14 cellular contexts compared by ENCODE assay signal in the genomic region with DNA sequence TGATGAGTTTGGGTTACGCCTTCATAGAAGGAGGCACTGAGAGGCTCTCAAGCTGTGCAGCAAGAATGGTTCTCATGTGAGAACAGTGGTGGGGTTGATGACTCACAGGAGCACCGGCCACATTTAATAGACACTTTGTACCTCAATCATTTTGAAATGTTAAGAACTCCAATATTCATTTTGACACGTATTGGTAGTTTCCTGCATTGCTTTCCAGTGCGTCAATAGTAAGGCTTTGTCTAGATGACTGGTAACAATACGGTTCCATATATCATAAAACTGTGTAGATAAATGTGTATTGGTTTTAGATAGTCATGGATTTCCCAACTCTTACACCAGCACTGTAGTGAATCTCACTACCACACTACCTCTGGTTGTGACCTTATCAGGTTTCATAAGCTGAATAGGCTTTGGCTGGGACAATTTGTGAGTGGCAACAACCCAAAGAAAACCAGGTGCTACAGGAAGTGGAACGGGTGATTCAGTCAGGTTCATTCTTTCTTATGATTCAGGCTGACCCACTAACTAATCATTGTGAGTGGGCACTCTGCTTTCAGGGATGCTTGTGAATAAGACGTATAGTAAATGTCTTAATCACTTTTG.
DNase-seq lines count a peak whose midpoint lies in the region; TF ChIP-seq lines count a peak whose summit lies in the region.
"Had no signal": no experiment of that assay in that cellular context is flagged by ENCODE, and none has a peak within 500 bp of the region (broad histone marks: within the 10 kb centered on the region; RNA-seq: fewer than 3 reads in every experiment).

No MANE protein-coding gene starts in this region.

- TF ChIP-seq CTCF in prostate gland (IDR thresholded peaks at IDR 0.05) = no peak
- TF ChIP-seq CTCF in GM13977 (IDR thresholded peaks at IDR 0.05; ENCODE audit: extremely low read depth, insufficient read depth, missing control alignments) = no peak

- no peak overlapping the region for H3K4me3 ChIP-seq in prostate gland
- H3K4me3 ChIP-seq: A549, ovary had no signal

- in situ Hi-C loops in GM13977 (cut with MboI; ENCODE audit: low pct_unique_long_range_greater_than_20kb, low sequenced_read_pairs, unreplicated experiment) = loop anchor here (25.0 kb wide), 1 partner anchor 584 kb away; no protein-coding TSS in a partner anchor

- DNase-seq in NCI-H2107 treated with DMSO at 0.1 percent for 48 hours (lab: John Stamatoyannopoulos, UW; ENCODE audit: unreplicated experiment) = peak; percentile 34
- DNase-seq in NCI-H2107 (lab: John Stamatoyannopoulos, UW) = no peak
- peak; percentile 76 for DNase-seq in astrocyte of the hippocampus (ENCODE audit: low read depth, low spot score)
- peak; percentile 66 for DNase-seq in prostate gland (ENCODE audit: low spot score)
- DNase-seq in NCI-H1694 treated with DMSO at 0.1 percent for 48 hours (lab: John Stamatoyannopoulos, UW) = no peak
- no peak for DNase-seq in epidermal melanocyte (ENCODE audit: insufficient read length, low spot score)
- DNase-seq in GM13977 (ENCODE audit: low spot score) = no peak
- DNase-seq: amniotic stem cell, EL, NCI-H1105, OCI-M1, ovary had no signal

- 50% methylated on average over 7 of the region's 7 CpGs for WGBS in prostate gland

- TF ChIP-seq POLR2A in prostate gland (IDR thresholded peaks at IDR 0.05) = no peak

- intact Hi-C loops in prostate gland (cut with DNase I) = no loop called here

- H3K27ac ChIP-seq in prostate gland = no peak overlapping the region
- H3K27ac ChIP-seq: A549, ovary had no signal

- no peaks in the 10 kb centered on the region for H3K36me3 ChIP-seq in prostate gland
- H3K36me3 ChIP-seq: ovary had no signal

- peak; percentile 94 for TF ChIP-seq EP300 in Ishikawa (IDR thresholded peaks at IDR 0.05; ENCODE audit: borderline replicate concordance)

- no peaks in the 10 kb centered on the region for H3K27me3 ChIP-seq in prostate gland (replicated peaks; ENCODE audit: insufficient read depth)
- H3K27me3 ChIP-seq: ovary had no signal

- H3K4me1 ChIP-seq in prostate gland (replicated peaks) = no peaks in the 10 kb centered on the region

- TF ChIP-seq RAD21 in Ishikawa (IDR thresholded peaks at IDR 0.05; ENCODE audit: low read depth) = peak; percentile 1; the same call in 1 of the 2 replicates

- no peaks in the 10 kb centered on the region for H3K9me3 ChIP-seq in prostate gland
- H3K9me3 ChIP-seq: A549, ovary had no signal

TF ChIP-seq in Ishikawa, 13 proteins besides CTCF, POLR2A, EP300 and RAD21:
- TF ChIP-seq TAF1 (IDR thresholded peaks at IDR 0.05; ENCODE audit: low read depth) (no peak), TCF12 (IDR thresholded peaks at IDR 0.05; ENCODE audit: low read depth) (peak; percentile 91), CREB1 (IDR thresholded peaks at IDR 0.05; ENCODE audit: low read depth) (no peak), TEAD4 (IDR thresholded peaks at IDR 0.05) (peak; percentile 71), FOXM1 (IDR thresholded peaks at IDR 0.05; ENCODE audit: borderline replicate concordance, low read depth) (peak; percentile 88), CEBPB (IDR thresholded peaks at IDR 0.05) (peak; percentile 55), EGR1 (IDR thresholded peaks at IDR 0.05) (no peak), NFIC (IDR thresholded peaks at IDR 0.05) (peak; percentile 75)
- TF ChIP-seq, protein P1, sequence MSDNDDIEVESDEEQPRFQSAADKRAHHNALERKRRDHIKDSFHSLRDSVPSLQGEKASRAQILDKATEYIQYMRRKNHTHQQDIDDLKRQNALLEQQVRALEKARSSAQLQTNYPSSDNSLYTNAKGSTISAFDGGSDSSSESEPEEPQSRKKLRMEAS (IDR thresholded peaks at IDR 0.05) = peak; percentile 14; the same call in 1 of the 2 replicates
- TF ChIP-seq, protein P2, sequence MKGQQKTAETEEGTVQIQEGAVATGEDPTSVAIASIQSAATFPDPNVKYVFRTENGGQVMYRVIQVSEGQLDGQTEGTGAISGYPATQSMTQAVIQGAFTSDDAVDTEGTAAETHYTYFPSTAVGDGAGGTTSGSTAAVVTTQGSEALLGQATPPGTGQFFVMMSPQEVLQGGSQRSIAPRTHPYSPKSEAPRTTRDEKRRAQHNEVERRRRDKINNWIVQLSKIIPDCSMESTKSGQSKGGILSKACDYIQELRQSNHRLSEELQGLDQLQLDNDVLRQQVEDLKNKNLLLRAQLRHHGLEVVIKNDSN (IDR thresholded peaks at IDR 0.05) = no peak

Comparison
In these comparisons a context has a peak if more than half of its experiments do, and no peak if none do; other contexts are left out.
1. DNase-seq: peak in NCI-H2107 treated with DMSO at 0.1 percent for 48 hours (single experiment), astrocyte of the hippocampus (single experiment) and prostate gland (single experiment); none in NCI-H2107 (single experiment), NCI-H1694 treated with DMSO at 0.1 percent for 48 hours (single experiment), epidermal melanocyte (single experiment) and GM13977 (single experiment).